26 cellular contexts compared by ENCODE assay signal in genomic region chr2:222307978-222308479, GRCh38. TPM values are rescaled to one million over a fixed set of nuclear protein-coding genes. Genes with fewer than 3 reads are reported as not detected.
"Had no signal": no experiment of that assay in that cellular context is flagged by ENCODE, and none has a peak within 500 bp of the region (broad histone marks: within the 10 kb centered on the region; RNA-seq: fewer than 3 reads in every experiment).

No MANE protein-coding gene starts in this region.

- H3K27ac ChIP-seq: coronary artery, heart left ventricle, pancreas, psoas muscle, right lobe of liver, suprapubic skin, thyroid gland, upper lobe of left lung, uterus had no signal

- H3K4me3 ChIP-seq: coronary artery, mucosa of descending colon, pancreas, psoas muscle, right lobe of liver, thyroid gland, upper lobe of left lung, uterus had no signal

- H3K27ac Mint-ChIP-seq: stimulated activated effector memory CD8-positive, alpha-beta T cell treated with anti-CD3 and anti-CD28 coated beads, Interleukin-12 subunit alpha, Interleukin-12 subunit beta, amount 100 ng/mL, for 72 hours had no signal

- H3K9me3 ChIP-seq: heart left ventricle, mucosa of descending colon, pancreas, psoas muscle, right lobe of liver, suprapubic skin, thyroid gland, upper lobe of left lung, uterus had no signal

- H3K36me3 ChIP-seq: heart left ventricle, pancreas, right lobe of liver, suprapubic skin, thyroid gland, upper lobe of left lung, uterus had no signal

- DNase-seq: effector CD8-positive, alpha-beta T cell; heart left ventricle; hypothalamus; mammary epithelial cell; mucosa of descending colon; naive thymus-derived CD8-positive, alpha-beta T cell; occipital lobe; pancreas; psoas muscle; right lobe of liver; stimulated activated CD4-positive, alpha-beta T cell treated with anti-CD3 and anti-CD28 coated beads, Interleukin-4, amount 100 ng/mL, for 1 hour; stimulated activated CD8-positive, alpha-beta memory T cell treated with anti-CD3 and anti-CD28 coated beads, Interleukin-4, amount 100 ng/mL, for 48 hours; stimulated activated naive CD8-positive, alpha-beta T cell treated with anti-CD3 and anti-CD28 coated beads, Interleukin-15, Interleukin-2, amounts not matched to agents 100 U/mL and 50 U/mL, for 24 hours; thyroid gland; upper lobe of left lung; uterus had no signal

- H3K4me1 ChIP-seq: uterus had no signal

RNA-seq across cellular contexts. Expression of gene PAX3, which starts 9.2 kb away (rescaled TPM):
- total RNA-seq: dermis microvascular lymphatic vessel endothelial cell; esophagus mucosa; fibroblast of lung; frontal cortex; glomerular endothelial cell; left lobe of liver; mammary epithelial cell; mesenteric fat pad; mucosa of descending colon; naive thymus-derived CD8-positive, alpha-beta T cell; pancreas; right lobe of liver; thyroid gland; uterus had no signal
- polyA plus RNA-seq: fibroblast of lung; heart left ventricle; mammary epithelial cell; naive thymus-derived CD8-positive, alpha-beta T cell; pancreas had no signal
